Comparison of ENCODE assay signal across 12 cellular contexts in genomic region chr3:195238626-195239118, GRCh38. TPM values are rescaled to one million over a fixed set of nuclear protein-coding genes. Genes with fewer than 3 reads are reported as not detected.
DNase-seq lines count a peak whose midpoint lies in the region; ATAC-seq, FAIRE-seq and TF ChIP-seq lines count a peak whose summit lies in the region.
"Had no signal": no experiment of that assay in that cellular context is flagged by ENCODE, and none has a peak within 500 bp of the region (broad histone marks: within the 10 kb centered on the region; RNA-seq: fewer than 3 reads in every experiment).

No MANE protein-coding gene starts in this region.

- 67 to 75% methylated on average over 9 of the region's 9 CpGs for WGBS in esophagus, 2 donors

- no peaks in the 10 kb centered on the region for H3K4me1 Mint-ChIP-seq in activated T-cell treated with anti-CD3 and anti-CD28 coated beads, Interleukin-2, amount 50 U/mL, for 24 hours (ENCODE audit: low read depth)
- H3K4me1 Mint-ChIP-seq in activated T-cell treated with anti-CD3 and anti-CD28 coated beads, Interleukin-2, amount 50 U/mL, for 72 hours (ENCODE audit: low read depth) = no peaks in the 10 kb centered on the region

- no peaks in the 10 kb centered on the region for H3K27me3 ChIP-seq in esophagus (ENCODE audit: control insufficient read depth in 1 of 2, insufficient read depth in 2 of 2, low read length in 2 of 2)
- H3K27me3 ChIP-seq in thoracic aorta (replicated peaks; ENCODE audit: insufficient read depth) = no peaks in the 10 kb centered on the region
- H3K27me3 ChIP-seq: breast epithelium had no signal

- peaks cover 8% of the 10 kb centered on the region for H3K36me3 Mint-ChIP-seq in activated T-cell treated with anti-CD3 and anti-CD28 coated beads, Interleukin-2, amount 50 U/mL, for 24 hours (ENCODE audit: low read depth)
- H3K36me3 Mint-ChIP-seq in activated T-cell treated with anti-CD3 and anti-CD28 coated beads, Interleukin-2, amount 50 U/mL, for 72 hours (ENCODE audit: insufficient read depth in 2 of 2) = peaks cover 10 to 21% of the 10 kb centered on the region in 2 donors

- H3K9me3 Mint-ChIP-seq in activated T-cell treated with anti-CD3 and anti-CD28 coated beads, Interleukin-2, amount 50 U/mL, for 24 hours = no peaks in the 10 kb centered on the region
- peaks cover 0 to 4% of the 10 kb centered on the region in 2 donors for H3K9me3 Mint-ChIP-seq in activated T-cell treated with anti-CD3 and anti-CD28 coated beads, Interleukin-2, amount 50 U/mL, for 72 hours

- H3K9me3 ChIP-seq in esophagus (ENCODE audit: control insufficient read depth in 2 of 2, insufficient read depth in 1 of 2, low read depth in 1 of 2, low read length in 1 of 2) (peaks cover 0 to 10% of the 10 kb centered on the region in 2 donors), thoracic aorta (no peaks in the 10 kb centered on the region)
- H3K9me3 ChIP-seq: breast epithelium had no signal

- H3K4me3 Mint-ChIP-seq in activated T-cell treated with anti-CD3 and anti-CD28 coated beads, Interleukin-2, amount 50 U/mL, for 24 hours = no peak overlapping the region
- H3K4me3 Mint-ChIP-seq in activated T-cell treated with anti-CD3 and anti-CD28 coated beads, Interleukin-2, amount 50 U/mL, for 72 hours = no peak overlapping the region
- H3K4me3 Mint-ChIP-seq: activated CD4-positive, alpha-beta T cell treated with anti-CD3 and anti-CD28 coated beads, Interleukin-2, amount 10 ng/mL, durations not matched to agents 7 days and 5 days had no signal

- no peak overlapping the region for H3K27ac Mint-ChIP-seq in activated T-cell treated with anti-CD3 and anti-CD28 coated beads, Interleukin-2, amount 50 U/mL, for 24 hours
- H3K27ac Mint-ChIP-seq in activated T-cell treated with anti-CD3 and anti-CD28 coated beads, Interleukin-2, amount 50 U/mL, for 72 hours = no peak overlapping the region
- H3K27ac Mint-ChIP-seq: activated CD4-positive, alpha-beta T cell treated with anti-CD3 and anti-CD28 coated beads, Interleukin-2, amount 10 ng/mL, durations not matched to agents 7 days and 5 days had no signal

- no peak for ATAC-seq in activated T-cell treated with anti-CD3 and anti-CD28 coated beads, Interleukin-2, amount 50 U/mL, for 72 hours (replicated peaks in 1 of 2)
- ATAC-seq in thoracic aorta (ENCODE audit: insufficient number of reproducible peaks, low FRiP score, low read depth) = no peak
- ATAC-seq in HG02840 (IDR thresholded peaks at IDR 0.05; ENCODE audit: low FRiP score, unreplicated experiment) = no peak

- no peak for TF ChIP-seq CTCF in thoracic aorta (IDR thresholded peaks at IDR 0.05)

- H3K4me1 ChIP-seq in esophagus (ENCODE audit: control insufficient read depth in 2 of 2, insufficient read depth in 2 of 2, low read length in 1 of 2) (peaks cover 5 to 17% of the 10 kb centered on the region in 2 donors), thoracic aorta (ENCODE audit: control insufficient read depth in 1 of 2, low read depth in 2 of 2) (peaks cover 12 to 46% of the 10 kb centered on the region in 2 donors)
- H3K4me1 ChIP-seq: breast epithelium had no signal

- no peaks in the 10 kb centered on the region for H3K27me3 Mint-ChIP-seq in activated T-cell treated with anti-CD3 and anti-CD28 coated beads, Interleukin-2, amount 50 U/mL, for 24 hours
- H3K27me3 Mint-ChIP-seq in activated T-cell treated with anti-CD3 and anti-CD28 coated beads, Interleukin-2, amount 50 U/mL, for 72 hours (ENCODE audit: low read depth) = no peaks in the 10 kb centered on the region
- H3K27me3 Mint-ChIP-seq: activated CD4-positive, alpha-beta T cell treated with anti-CD3 and anti-CD28 coated beads, Interleukin-2, amount 10 ng/mL, durations not matched to agents 7 days and 5 days had no signal

- H3K4me3 ChIP-seq in esophagus (ENCODE audit: low read depth in 1 of 2, low read length in 2 of 2) (no peak overlapping the region), thoracic aorta (no peak overlapping the region)
- H3K4me3 ChIP-seq: breast epithelium had no signal

- H3K27ac ChIP-seq in esophagus (ENCODE audit: low read depth in 2 of 2, low read length in 1 of 2) (peak overlapping the region; percentile 62 to 80), thoracic aorta (no peak overlapping the region)

- no peaks in the 10 kb centered on the region for H3K36me3 ChIP-seq in esophagus (ENCODE audit: control insufficient read depth in 2 of 2, insufficient read depth in 2 of 2, low read length in 1 of 2)
- H3K36me3 ChIP-seq in thoracic aorta = no peaks in the 10 kb centered on the region
- H3K36me3 ChIP-seq: breast epithelium had no signal

- DNase-seq in activated T-cell treated with anti-CD3 and anti-CD28 coated beads, Interleukin-2, amount 50 U/mL, for 24 hours = peak; percentile 21
- DNase-seq in activated T-cell treated with anti-CD3 and anti-CD28 coated beads, Interleukin-2, amount 50 U/mL, for 72 hours = no peak
- peak; percentile 12 for DNase-seq in midbrain (lab: John Stamatoyannopoulos, UW)
- DNase-seq in thoracic aorta (ENCODE audit: low spot score) = peak; percentile 0
- no peak for DNase-seq in DMS153 treated with DMSO at 0.1 percent for 48 hours (lab: John Stamatoyannopoulos, UW; ENCODE audit: unreplicated experiment)
- no peak for DNase-seq in HTR-8/SVneo (ENCODE audit: insufficient read length, low spot score)
- DNase-seq: activated CD4-positive, alpha-beta T cell treated with anti-CD3 and anti-CD28 coated beads, Interleukin-2, amount 10 ng/mL, durations not matched to agents 7 days and 5 days; NCI-H2081 treated with DMSO at 0.1 percent for 48 hours; SHP77 treated with DMSO at 0.1 percent for 48 hours had no signal

- no peak for FAIRE-seq in HTR-8/SVneo (lab: Jason Lieb, UNC)

RNA-seq across cellular contexts. Expression of gene XXYLT1, which starts 32.3 kb away (rescaled TPM):
- total RNA-seq in activated T-cell treated with anti-CD3 and anti-CD28 coated beads, Interleukin-2, amount 50 U/mL, for 72 hours = 1 to 10 TPM; 6.2 to 6.6 TPM
- 10 to 100 TPM; 10.2 to 10.4 TPM for polyA plus RNA-seq in esophagus
- total RNA-seq in thoracic aorta = 10 to 100 TPM; 17.7 to 21.2 TPM

Comparison
In these comparisons a context has a peak if more than half of its experiments do, and no peak if none do; other contexts are left out.
1. DNase-seq: peak in activated T-cell treated with anti-CD3 and anti-CD28 coated beads, Interleukin-2, amount 50 U/mL, for 24 hours (single experiment), midbrain (single experiment) and thoracic aorta (single experiment); none in activated T-cell treated with anti-CD3 and anti-CD28 coated beads, Interleukin-2, amount 50 U/mL, for 72 hours (0 of 2), DMS153 treated with DMSO at 0.1 percent for 48 hours (single experiment) and HTR-8/SVneo (single experiment).
2. H3K27ac ChIP-seq: peak in esophagus (2 of 2); none in thoracic aorta (0 of 2).